In genomic region chr17:77420804-77421634, GRCh38 we compare ENCODE assay signal across 8 cellular contexts.
DNase-seq lines count a peak whose midpoint lies in the region; ATAC-seq, FAIRE-seq and TF ChIP-seq lines count a peak whose summit lies in the region.

No MANE protein-coding gene starts in this region.

- no peaks in the 10 kb centered on the region for H3K9me3 Mint-ChIP-seq in activated T-cell treated with anti-CD3 and anti-CD28 coated beads, Interleukin-2, amount 50 U/mL, for 4 hours

- no peak for TF ChIP-seq CTCF in A673 (conservative IDR thresholded peaks at IDR 0.05; ENCODE audit: low read depth, low read length)
- TF ChIP-seq CTCF in gastroesophageal sphincter (IDR thresholded peaks at IDR 0.05): no peak

- peaks cover 60% of the 10 kb centered on the region for H3K4me1 Mint-ChIP-seq in activated T-cell treated with anti-CD3 and anti-CD28 coated beads, Interleukin-2, amount 50 U/mL, for 4 hours (ENCODE audit: low read depth)

- H3K36me3 Mint-ChIP-seq in activated T-cell treated with anti-CD3 and anti-CD28 coated beads, Interleukin-2, amount 50 U/mL, for 4 hours (ENCODE audit: insufficient read depth): no peaks in the 10 kb centered on the region

- intact Hi-C loops in A673 (cut with micrococcal nuclease; ENCODE audit: unreplicated experiment): no loop called here

- H3K36me3 ChIP-seq in A673 (ENCODE audit: insufficient read depth, low read length, poor library complexity, severe bottlenecking) (no peaks in the 10 kb centered on the region), gastroesophageal sphincter (no peaks in the 10 kb centered on the region)

- POLR2A ChIA-PET in A673 (lab: Charles Lee; ENCODE audit: low non-redundant PET): interaction anchor here (0.6 kb wide), 1 partner anchor 341 kb away, joined by 3 read pairs; no protein-coding TSS in a partner anchor

- TF ChIP-seq POLR2A in H54 (IDR thresholded peaks at IDR 0.05; ENCODE audit: low read depth, low read length) (no peak), gastroesophageal sphincter (IDR thresholded peaks at IDR 0.05) (no peak)

- peak overlapping the region; percentile 73 for H3K4me3 Mint-ChIP-seq in activated T-cell treated with anti-CD3 and anti-CD28 coated beads, Interleukin-2, amount 50 U/mL, for 4 hours

- H3K27me3 ChIP-seq in A673 (replicated peaks; ENCODE audit: insufficient read depth, low read depth, low read length, poor library complexity) (no peaks in the 10 kb centered on the region), gastroesophageal sphincter (no peaks in the 10 kb centered on the region)

- peak; percentile 58 for ATAC-seq in activated T-cell treated with anti-CD3 and anti-CD28 coated beads, Interleukin-2, amount 50 U/mL, for 4 hours
- ATAC-seq in gastroesophageal sphincter: no peak
- ATAC-seq in GM19328 (IDR thresholded peaks at IDR 0.05; ENCODE audit: unreplicated experiment): no peak

- H3K9me3 ChIP-seq in A673 (ENCODE audit: low read depth, low read length, poor library complexity, severe bottlenecking) (no peaks in the 10 kb centered on the region), gastroesophageal sphincter (no peaks in the 10 kb centered on the region)

- 14 to 37% methylated on average over 3 to 4 of the region's 19 CpGs for WGBS in gastroesophageal sphincter (ENCODE audit: low coverage in 1 of 2), 2 donors

- H3K27me3 Mint-ChIP-seq in activated T-cell treated with anti-CD3 and anti-CD28 coated beads, Interleukin-2, amount 50 U/mL, for 4 hours (ENCODE audit: low read depth): no peaks in the 10 kb centered on the region

- BruUV-seq in A673 (replicated peaks; lab: Mats Ljungman, UMichigan): no TSS peak

- peak; percentile 91 for DNase-seq in A673 (ENCODE audit: low spot score)
- DNase-seq in H54 (ENCODE audit: insufficient read length, low spot score): peak; percentile 40
- peak; percentile 92 to 93 for DNase-seq in NCI-H526 (lab: John Stamatoyannopoulos, UW)
- DNase-seq in activated T-cell treated with anti-CD3 and anti-CD28 coated beads, Interleukin-2, amount 50 U/mL, for 4 hours: peak; percentile 52
- peak; percentile 89 for DNase-seq in skeletal muscle cell (ENCODE audit: low read depth)
- no peak for DNase-seq in SKM-1 treated with dmso at 0.1 percent for 144 hours (lab: John Stamatoyannopoulos, UW; ENCODE audit: unreplicated experiment)

- no peak for TF ChIP-seq EP300 in gastroesophageal sphincter (IDR thresholded peaks at IDR 0.05)

- H3K4me1 ChIP-seq in A673 (ENCODE audit: insufficient read depth, low read length, poor library complexity, severe bottlenecking) (peaks cover 61% of the 10 kb centered on the region), gastroesophageal sphincter (peaks cover 17 to 100% (median 75%) of the 10 kb centered on the region in 3 donors)

- peak overlapping the region; percentile 23 for H3K4me3 ChIP-seq in A673 (ENCODE audit: low read depth, low read length, poor library complexity, severe bottlenecking)
- peak overlapping the region in 1 of 2 donors; percentile 0 for H3K4me3 ChIP-seq in gastroesophageal sphincter
- no peak overlapping the region for H3K4me3 ChIP-seq in skeletal muscle cell (ENCODE audit: low read depth, low read length)

- H3K27ac ChIP-seq in A673 (ENCODE audit: low read depth, low read length, poor library complexity, severe bottlenecking) (peak overlapping the region; percentile 75), gastroesophageal sphincter (peak overlapping the region; percentile 86 to 99 (median 94))

- CTCF ChIA-PET in A673 (lab: Charles Lee): interaction anchor here (1.8 kb wide), 1 partner anchor 9 kb away, joined by 5 read pairs; no protein-coding TSS in a partner anchor

- no peak for FAIRE-seq in H54 (lab: Jason Lieb, UNC)

Comparison
In these comparisons a context has a peak if more than half of its experiments do, and no peak if none do; other contexts are left out.
1. ATAC-seq: peak in activated T-cell treated with anti-CD3 and anti-CD28 coated beads, Interleukin-2, amount 50 U/mL, for 4 hours (2 of 2); none in gastroesophageal sphincter (single experiment) and GM19328 (single experiment).